ENCODE assay signal across 8 cellular contexts in the genomic region with DNA sequence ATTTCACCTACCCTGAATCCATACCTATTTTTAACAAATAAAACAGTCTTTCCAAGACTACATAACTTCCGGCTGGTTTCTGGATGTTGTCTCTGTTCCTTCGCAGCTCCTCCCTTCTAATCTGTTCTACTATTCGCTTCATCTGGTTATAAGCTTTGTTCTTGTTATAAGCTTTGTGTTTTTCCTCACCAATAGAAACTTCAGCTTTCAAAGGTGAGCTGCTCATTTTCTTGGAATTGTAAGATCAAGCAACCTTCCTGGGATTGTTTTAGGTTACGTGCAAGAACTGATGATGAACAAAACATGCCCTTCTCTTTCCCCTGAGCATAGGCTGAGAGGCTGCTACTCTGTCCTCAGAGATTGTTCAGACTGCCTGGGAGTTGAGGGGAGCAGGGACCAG. TPM values are rescaled to one million over a fixed set of nuclear protein-coding genes. Genes with fewer than 3 reads are reported as not detected.
DNase-seq lines count a peak whose midpoint lies in the region; ATAC-seq and TF ChIP-seq lines count a peak whose summit lies in the region.

No MANE protein-coding gene starts in this region.

- H3K36me3 ChIP-seq in RWPE2 (ENCODE audit: low read depth) (0 out of 2 replicates have a peak, but pooled peaks cover 3% of the 10 kb centered on the region), esophagus squamous epithelium (no peaks in the 10 kb centered on the region), psoas muscle (ENCODE audit: insufficient read depth in 1 of 2, low read depth in 1 of 2) (no peaks in the 10 kb centered on the region)

- H3K4me3 ChIP-seq in GM12864 (ENCODE audit: low read depth, low read length) (peak overlapping the region; percentile 82), RWPE2 (ENCODE audit: severe bottlenecking) (peak overlapping the region; percentile 68), esophagus squamous epithelium (peak overlapping the region; percentile 67 to 96 (median 88)), psoas muscle (peak overlapping the region; percentile 89)

- 46 to 77% methylated on average over 4 of the region's 4 CpGs for WGBS in esophagus squamous epithelium, 2 donors
- WGBS in psoas muscle, 3 donors, result 53 to 66% (median 57%) methylated on average over 4 of the region's 4 CpGs

- no peaks in the 10 kb centered on the region for H3K27me3 ChIP-seq in RWPE2 (ENCODE audit: insufficient read depth, poor library complexity, severe bottlenecking)
- no peaks in the 10 kb centered on the region for H3K27me3 ChIP-seq in esophagus squamous epithelium
- no peaks in the 10 kb centered on the region for H3K27me3 ChIP-seq in psoas muscle (ENCODE audit: insufficient read depth in 3 of 3, low read length in 2 of 3)

- H3K4me1 ChIP-seq in RWPE2 (ENCODE audit: insufficient read depth, poor library complexity, severe bottlenecking) (peaks cover 38% of the 10 kb centered on the region), esophagus squamous epithelium (peaks cover 7 to 71% (median 29%) of the 10 kb centered on the region in 3 donors), psoas muscle (peaks cover 52% of the 10 kb centered on the region)

- TF ChIP-seq POLR2A in esophagus squamous epithelium (IDR thresholded peaks at IDR 0.05), result no peak

- intact Hi-C loops in esophagus squamous epithelium (cut with DNase I), result no loop called here
- intact Hi-C loops in psoas muscle (cut with DNase I), result loop anchor here (5.0 kb wide), 3 partner anchors 37 to 148 kb away; no protein-coding TSS in a partner anchor

- no peaks in the 10 kb centered on the region for H3K9me3 ChIP-seq in RWPE2 (ENCODE audit: severe bottlenecking)
- no peaks in the 10 kb centered on the region for H3K9me3 ChIP-seq in esophagus squamous epithelium
- no peaks in the 10 kb centered on the region for H3K9me3 ChIP-seq in psoas muscle

- no peak for ATAC-seq in RWPE2 (ENCODE audit: low read depth)
- ATAC-seq in psoas muscle, result no peak
- no peak for ATAC-seq in GM18868 (IDR thresholded peaks at IDR 0.05; ENCODE audit: unreplicated experiment)
- no peak for ATAC-seq in GM21825 (IDR thresholded peaks at IDR 0.05; ENCODE audit: unreplicated experiment)

- DNase-seq in GM12864 (ENCODE audit: low read depth) (no peak), RWPE2 (ENCODE audit: low spot score) (no peak), esophagus squamous epithelium (lab: John Stamatoyannopoulos, UW) (no peak), psoas muscle (no peak), NCI-H1694 (lab: John Stamatoyannopoulos, UW) (no peak), GF-D8 (lab: John Stamatoyannopoulos, UW) (no peak)

- H3K27ac ChIP-seq in RWPE2 (ENCODE audit: poor library complexity, severe bottlenecking), result peak overlapping the region; percentile 76
- H3K27ac ChIP-seq in esophagus squamous epithelium, result peak overlapping the region; percentile 93 to 99 (median 96)
- H3K27ac ChIP-seq in psoas muscle, result peak overlapping the region; percentile 97

- TF ChIP-seq CTCF in GM12864 (IDR thresholded peaks at IDR 0.05; ENCODE audit: low read depth, low read length, missing control alignments) (no peak), RWPE2 (IDR thresholded peaks at IDR 0.05; ENCODE audit: poor library complexity, severe bottlenecking) (no peak), esophagus squamous epithelium (IDR thresholded peaks at IDR 0.05) (no peak), psoas muscle (IDR thresholded peaks at IDR 0.05) (no peak)

RNA-seq across cellular contexts. Expression of gene GFOD1, which starts 2.1 kb away (rescaled TPM):
- total RNA-seq in esophagus squamous epithelium, result 10 to 100 TPM; 16.1 to 30.7 (median 22.9) TPM
- 10 to 100 TPM; 16.7 to 34.2 (median 23.9) TPM for total RNA-seq in psoas muscle
- 10 to 100 TPM in 1 of 3 donors, 1 to 10 TPM in 2; 5.9 to 12.0 (median 8.3) TPM for polyA plus RNA-seq in psoas muscle
